ENCODE assay signal across 13 cellular contexts in the genomic region with DNA sequence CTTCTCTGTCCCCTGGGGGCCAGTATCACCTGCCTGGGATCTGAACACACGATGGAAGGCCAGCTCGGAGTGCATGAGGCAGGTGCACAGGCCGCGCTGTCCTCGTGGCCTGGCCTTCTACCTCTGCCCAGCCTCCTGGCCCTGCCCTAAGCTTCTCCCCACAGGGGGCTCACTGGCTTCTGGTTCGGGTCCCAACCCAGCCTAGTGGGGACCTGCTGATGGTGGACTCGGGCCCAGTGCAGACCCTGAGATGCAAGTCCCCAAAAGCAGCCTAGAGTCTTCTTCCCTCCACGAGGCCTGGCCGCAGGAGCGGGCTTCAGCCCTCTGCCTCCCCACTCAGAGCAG. TPM values are rescaled to one million over a fixed set of nuclear protein-coding genes. Genes with fewer than 3 reads are reported as not detected.
A peak's percentile ranks its signal among the peaks of the same experiment; 100 is the strongest.
DNase-seq lines count a peak whose midpoint lies in the region; ATAC-seq and TF ChIP-seq lines count a peak whose summit lies in the region.
"Had no signal": no experiment of that assay in that cellular context is flagged by ENCODE, and none has a peak within 500 bp of the region (broad histone marks: within the 10 kb centered on the region; RNA-seq: fewer than 3 reads in every experiment).

No MANE protein-coding gene starts in this region.

- H3K4me1 Mint-ChIP-seq in chondrocyte (ENCODE audit: low read depth): peaks cover 19% of the 10 kb centered on the region

- TF ChIP-seq RAD21 in SK-N-SH (IDR thresholded peaks at IDR 0.05; ENCODE audit: low read length): no peak

- no peak overlapping the region for H3K9ac ChIP-seq in SK-N-SH
- H3K9ac ChIP-seq: GM23248 had no signal

- 67% methylated on average over 3 of the region's 10 CpGs for WGBS in SK-N-SH (ENCODE audit: low lambda C conversion rate)

- H3K9me3 ChIP-seq in SK-N-SH (no peaks in the 10 kb centered on the region), osteoblast (ENCODE audit: low read depth, low read length) (no peaks in the 10 kb centered on the region)
- H3K9me3 ChIP-seq: BLaER1 treated with 17β-estradiol and CSF1 and Interleukin-3, amounts not matched to agents 10 nM and 100 nM had no signal

- TF ChIP-seq CTCF in SK-N-SH (IDR thresholded peaks at IDR 0.05) (no peak), chondrocyte (IDR thresholded peaks at IDR 0.05) (no peak), osteoblast (IDR thresholded peaks at IDR 0.05; ENCODE audit: extremely low read depth, low read depth, low read length) (no peak)

- H3K27me3 Mint-ChIP-seq in chondrocyte (ENCODE audit: low read depth): no peaks in the 10 kb centered on the region

- H3K27me3 ChIP-seq in SK-N-SH (ENCODE audit: insufficient read depth): no peaks in the 10 kb centered on the region
- H3K27me3 ChIP-seq in osteoblast (ENCODE audit: insufficient read depth, low read length): peaks cover 6% of the 10 kb centered on the region

- H3K4me2 ChIP-seq in SK-N-SH: no peak overlapping the region
- no peak overlapping the region for H3K4me2 ChIP-seq in osteoblast (ENCODE audit: insufficient read depth, low read length)

- H3K9me3 Mint-ChIP-seq in chondrocyte (ENCODE audit: low read depth): no peaks in the 10 kb centered on the region

- H4K20me1 ChIP-seq in SK-N-SH (ENCODE audit: insufficient read depth) (no peaks in the 10 kb centered on the region), osteoblast (ENCODE audit: insufficient read depth, low read length) (no peaks in the 10 kb centered on the region)

- peaks cover 0 to 2% of the 10 kb centered on the region in 2 experiments for H3K36me3 ChIP-seq in SK-N-SH (replicated peaks in 1 of 2; ENCODE audit: control insufficient read depth in 1 of 2, insufficient read depth in 2 of 2, low read length in 1 of 2)
- no peaks in the 10 kb centered on the region for H3K36me3 ChIP-seq in osteoblast (ENCODE audit: insufficient read depth, low read length)

- H3K27ac ChIP-seq in SK-N-SH (ENCODE audit: low read depth in 2 of 2, low read length in 1 of 2) (no peak overlapping the region), osteoblast (ENCODE audit: low read depth, low read length) (no peak overlapping the region)
- H3K27ac ChIP-seq: 22Rv1, GM23248 had no signal

- DNase-seq in SK-N-SH: peak; percentile 21
- DNase-seq in 8988T: peak; percentile 28
- DNase-seq in chondrocyte (ENCODE audit: low spot score): peak; percentile 78
- DNase-seq in osteoblast (ENCODE audit: insufficient read length, low spot score, missing footprints): peak; percentile 65
- DNase-seq in SW 1271 (lab: John Stamatoyannopoulos, UW): no peak
- DNase-seq in DMS114 treated with DMSO at 0.1 percent for 48 hours (lab: John Stamatoyannopoulos, UW; ENCODE audit: unreplicated experiment): no peak
- DNase-seq: AML-193; CD4-positive, CD25-positive, alpha-beta regulatory T cell; GM23248 had no signal

- CTCF ChIA-PET in SK-N-SH (lab: Yijun Ruan, JAX): interaction anchor here (0.9 to 7.1 kb wide), 6 partner anchors 8 to 304 kb away, joined by 3 to 58 read pairs (median 4); no protein-coding TSS in a partner anchor

- no peak for TF ChIP-seq EP300 in SK-N-SH (IDR thresholded peaks at IDR 0.05; ENCODE audit: borderline replicate concordance in 1 of 2, low read depth in 1 of 2, low read length in 1 of 2)

- no peak overlapping the region for H2AFZ ChIP-seq in SK-N-SH (ENCODE audit: low read depth)
- H2AFZ ChIP-seq in osteoblast (ENCODE audit: low read length): no peak overlapping the region
- H2AFZ ChIP-seq: GM23248 had no signal

- POLR2A ChIA-PET in SK-N-SH (lab: Yijun Ruan, JAX): interaction anchor here (1.7 kb wide), 1 partner anchor 42 kb away, joined by 5 read pairs; the partner anchor contains the start of gene ILKAP

- no peaks in the 10 kb centered on the region for H3K79me2 ChIP-seq in SK-N-SH (ENCODE audit: insufficient read depth)
- no peaks in the 10 kb centered on the region for H3K79me2 ChIP-seq in osteoblast (ENCODE audit: insufficient read depth, low read length)

- H3F3A ChIP-seq in SK-N-SH (replicated peaks; ENCODE audit: insufficient read depth): no peaks in the 10 kb centered on the region

- H3K4me1 ChIP-seq in SK-N-SH (ENCODE audit: control insufficient read depth in 1 of 2, insufficient read depth in 2 of 2, low read depth in 1 of 2, low read length in 1 of 2) (peaks cover 2 to 4% of the 10 kb centered on the region in 2 experiments; a peak in 1 of 4 replicates), osteoblast (ENCODE audit: insufficient read depth, low read length) (peaks cover 4% of the 10 kb centered on the region)

- no peak for ATAC-seq in SK-N-SH treated with all-trans-retinoic acid at 6 μM for 48 hours
- ATAC-seq in GM21390 (IDR thresholded peaks at IDR 0.05; ENCODE audit: unreplicated experiment): no peak

- no peaks in the 10 kb centered on the region for H3K9me2 ChIP-seq in SK-N-SH

- peaks cover 2% of the 10 kb centered on the region for H3K36me3 Mint-ChIP-seq in chondrocyte (ENCODE audit: low read depth)
- H3K36me3 Mint-ChIP-seq: CD4-positive, CD25-positive, alpha-beta regulatory T cell had no signal

- H3K4me3 Mint-ChIP-seq in chondrocyte (ENCODE audit: unreplicated experiment): no peak overlapping the region
- H3K4me3 Mint-ChIP-seq: CD4-positive, CD25-positive, alpha-beta regulatory T cell had no signal

- no peak overlapping the region for H3K4me3 ChIP-seq in SK-N-SH (ENCODE audit: low read depth in 2 of 2, low read length in 1 of 2)
- H3K4me3 ChIP-seq in osteoblast (ENCODE audit: insufficient read depth, low read length): no peak overlapping the region
- H3K4me3 ChIP-seq: BLaER1 treated with 17β-estradiol and CSF1 and Interleukin-3, amounts not matched to agents 10 nM and 100 nM; GM23248 had no signal

- no peak overlapping the region for H3K27ac Mint-ChIP-seq in chondrocyte (ENCODE audit: unreplicated experiment)
- H3K27ac Mint-ChIP-seq: CD4-positive, CD25-positive, alpha-beta regulatory T cell had no signal

TF ChIP-seq in SK-N-SH, 30 proteins besides CTCF, POLR2A, EP300 and RAD21:
- TF ChIP-seq YY1 (IDR thresholded peaks at IDR 0.05; ENCODE audit: low read depth): no peak
- no peak for TF ChIP-seq FOXM1 (IDR thresholded peaks at IDR 0.05; ENCODE audit: low read depth)
- no peak for TF ChIP-seq TEAD4 (IDR thresholded peaks at IDR 0.05; ENCODE audit: borderline replicate concordance, insufficient read depth)
- TF ChIP-seq NFIC (IDR thresholded peaks at IDR 0.05; ENCODE audit: borderline replicate concordance): no peak
- TF ChIP-seq RXRA (IDR thresholded peaks at IDR 0.05; ENCODE audit: borderline replicate concordance, low read depth): no peak
- TF ChIP-seq MXI1 (IDR thresholded peaks at IDR 0.05; ENCODE audit: low read depth, low read length): no peak
- no peak for TF ChIP-seq SMC3 (IDR thresholded peaks at IDR 0.05; ENCODE audit: low read depth, low read length)
- no peak for TF ChIP-seq NRF1 (IDR thresholded peaks at IDR 0.05; ENCODE audit: low read depth, low read length)

TF ChIP-seq in SK-N-SH treated with all-trans-retinoic acid at 6 μM for 48 hours, 23 proteins besides CTCF, POLR2A, EP300 and RAD21:
- TF ChIP-seq ZFP30 (CRISPR knock-in tag; IDR thresholded peaks at IDR 0.05): no peak
- TF ChIP-seq, protein P1, sequence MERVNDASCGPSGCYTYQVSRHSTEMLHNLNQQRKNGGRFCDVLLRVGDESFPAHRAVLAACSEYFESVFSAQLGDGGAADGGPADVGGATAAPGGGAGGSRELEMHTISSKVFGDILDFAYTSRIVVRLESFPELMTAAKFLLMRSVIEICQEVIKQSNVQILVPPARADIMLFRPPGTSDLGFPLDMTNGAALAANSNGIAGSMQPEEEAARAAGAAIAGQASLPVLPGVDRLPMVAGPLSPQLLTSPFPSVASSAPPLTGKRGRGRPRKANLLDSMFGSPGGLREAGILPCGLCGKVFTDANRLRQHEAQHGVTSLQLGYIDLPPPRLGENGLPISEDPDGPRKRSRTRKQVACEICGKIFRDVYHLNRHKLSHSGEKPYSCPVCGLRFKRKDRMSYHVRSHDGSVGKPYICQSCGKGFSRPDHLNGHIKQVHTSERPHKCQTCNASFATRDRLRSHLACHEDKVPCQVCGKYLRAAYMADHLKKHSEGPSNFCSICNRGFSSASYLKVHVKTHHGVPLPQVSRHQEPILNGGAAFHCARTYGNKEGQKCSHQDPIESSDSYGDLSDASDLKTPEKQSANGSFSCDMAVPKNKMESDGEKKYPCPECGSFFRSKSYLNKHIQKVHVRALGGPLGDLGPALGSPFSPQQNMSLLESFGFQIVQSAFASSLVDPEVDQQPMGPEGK (CRISPR knock-in tag; IDR thresholded peaks at IDR 0.05; ENCODE audit: borderline replicate concordance): no peak

RNA-seq across cellular contexts. Expression of gene ERFE, which starts 3.4 kb away (rescaled TPM):
- polyA plus RNA-seq in SK-N-SH (2012; rRNA removed): 1.3 and 1.5 TPM in 2 replicates
- polyA plus RNA-seq in SK-N-SH (2012; cell fraction: cytosol; rRNA removed): 0.58 and 1.2 TPM in 2 replicates
- polyA plus RNA-seq in SK-N-SH (2012; cell fraction: nucleus; rRNA removed): 2.6 TPM in 2 replicates
- total RNA-seq in chondrocyte (1.8 to 10.3 TPM (median 9.4 TPM) in 3 replicates), osteoblast (0.88 and 1.8 TPM in 2 replicates)
- total RNA-seq: CD4-positive, CD25-positive, alpha-beta regulatory T cell had no signal

RNA-seq across cellular contexts. Expression of gene KLHL30, which starts 23.7 kb away (rescaled TPM):
- not detected in 2 replicates for polyA plus RNA-seq in SK-N-SH (2012; rRNA removed)
- polyA plus RNA-seq in SK-N-SH (2012; cell fraction: cytosol; rRNA removed): not detected in 2 replicates
- polyA plus RNA-seq in SK-N-SH (2012; cell fraction: nucleus; rRNA removed): not detected in 2 replicates
- total RNA-seq in chondrocyte (12.2 to 25.6 TPM (median 24.4 TPM) in 3 replicates), osteoblast (under 0.01 TPM in 2 replicates)
- total RNA-seq: CD4-positive, CD25-positive, alpha-beta regulatory T cell had no signal
- polyA plus RNA-seq: CD4-positive, CD25-positive, alpha-beta regulatory T cell had no signal

RNA-seq across cellular contexts. Expression of gene ILKAP, which starts 41.4 kb away (rescaled TPM):
- polyA plus RNA-seq in SK-N-SH (2012; rRNA removed): 35.6 and 49.2 TPM in 2 replicates
- polyA plus RNA-seq in SK-N-SH (2012; cell fraction: cytosol; rRNA removed): 31.8 and 34.3 TPM in 2 replicates
- 126 and 149 TPM in 2 replicates for polyA plus RNA-seq in SK-N-SH (2012; cell fraction: nucleus; rRNA removed)
- total RNA-seq in chondrocyte: 24.9 to 36.7 TPM (median 29.7 TPM) in 3 replicates
- 24.2 and 24.5 TPM in 2 replicates for total RNA-seq in osteoblast

Comparison
In these comparisons a context has a peak if more than half of its experiments do, and no peak if none do; other contexts are left out.
1. DNase-seq: peak in SK-N-SH (single experiment), 8988T (single experiment), chondrocyte (single experiment) and osteoblast (single experiment); none in SW 1271 (0 of 2) and DMS114 treated with DMSO at 0.1 percent for 48 hours (single experiment).
2. RNA of gene KLHL30, which starts 23.7 kb away (total RNA-seq): 12.2 to 25.6 TPM in chondrocyte; under 0.01 TPM in osteoblast; every median in the first group is over 10 times any median in the second.